ENCODE assay signal across 30 cellular contexts in genomic region chr3:169750665-169751064, GRCh38.
"Had no signal": no experiment of that assay in that cellular context is flagged by ENCODE, and none has a peak within 500 bp of the region (broad histone marks: within the 10 kb centered on the region; RNA-seq: fewer than 3 reads in every experiment).

No MANE protein-coding gene starts in this region.

- H3K27ac Mint-ChIP-seq: activated B cell treated with CpG ODN at 0.5 μM for 24 hours; activated CD8-positive, alpha-beta T cell treated with anti-CD3 and anti-CD28 coated beads for 36 hours; activated naive CD4-positive, alpha-beta T cell treated with anti-CD3 and anti-CD28 coated beads for 36 hours; activated naive CD4-positive, alpha-beta T cell treated with anti-CD3 and anti-CD28 coated beads, Interleukin-2, amount 50 U/mL, for 24 hours; activated naive CD8-positive, alpha-beta T cell treated with anti-CD3 and anti-CD28 coated beads for 36 hours; activated naive CD8-positive, alpha-beta T cell treated with anti-CD3 and anti-CD28 coated beads, Interleukin-2, amount 50 U/mL, for 24 hours; activated T-helper 1 cell treated with anti-CD3 and anti-CD28 coated beads, Interleukin-12 subunit alpha, Interleukin-12 subunit beta, Interleukin-2, Interleukin-4 antibody, amounts not matched to agents 30 ng/mL and 10 ng/mL and 1 ng/mL, durations not matched to agents 14 hours and 24 hours and 36 hours; activated T-helper 2 cell treated with anti-CD3 and anti-CD28 coated beads, Interferon-gamma antibody, Interleukin-2, Interleukin-4, amounts not matched to agents 10 μg/mL and 5 μg/mL and 100 μg/mL, durations not matched to agents 14 hours and 24 hours and 36 hours; endodermal cell; T-helper 17 cell; T-helper 2 cell treated with Interferon-gamma antibody and Interleukin-4, amounts not matched to agents 5 μg/mL and 100 μg/mL, for 36 hours had no signal

- H3K9me3 Mint-ChIP-seq: activated B cell treated with CpG ODN at 0.5 μM for 24 hours; activated CD8-positive, alpha-beta T cell treated with anti-CD3 and anti-CD28 coated beads for 36 hours; activated naive CD4-positive, alpha-beta T cell treated with anti-CD3 and anti-CD28 coated beads for 36 hours; activated naive CD4-positive, alpha-beta T cell treated with anti-CD3 and anti-CD28 coated beads, Interleukin-2, amount 50 U/mL, for 24 hours; activated naive CD8-positive, alpha-beta T cell treated with anti-CD3 and anti-CD28 coated beads for 36 hours; activated naive CD8-positive, alpha-beta T cell treated with anti-CD3 and anti-CD28 coated beads, Interleukin-2, amount 50 U/mL, for 24 hours; activated T-cell treated with anti-CD3 and anti-CD28 coated beads, Interleukin-2, amount 50 U/mL, for 4 hours; activated T-helper 1 cell treated with anti-CD3 and anti-CD28 coated beads, Interleukin-12 subunit alpha, Interleukin-12 subunit beta, Interleukin-2, Interleukin-4 antibody, amounts not matched to agents 30 ng/mL and 10 ng/mL and 1 ng/mL, durations not matched to agents 14 hours and 24 hours and 36 hours; activated T-helper 2 cell treated with anti-CD3 and anti-CD28 coated beads, Interferon-gamma antibody, Interleukin-2, Interleukin-4, amounts not matched to agents 10 μg/mL and 5 μg/mL and 100 μg/mL, durations not matched to agents 14 hours and 24 hours and 36 hours; endodermal cell; T-helper 2 cell treated with Interferon-gamma antibody and Interleukin-4, amounts not matched to agents 5 μg/mL and 100 μg/mL, for 36 hours had no signal

- ATAC-seq: activated CD4-positive, CD25-positive, alpha-beta regulatory T cell treated with anti-CD3 and anti-CD28 coated beads, Interleukin-2, amount 50 U/mL, for 24 hours; activated CD8-positive, alpha-beta T cell treated with anti-CD3 and anti-CD28 coated beads for 36 hours; activated naive CD8-positive, alpha-beta T cell treated with anti-CD3 and anti-CD28 coated beads, Interleukin-2, amount 50 U/mL, for 24 hours; activated T-cell treated with anti-CD3 and anti-CD28 coated beads, Interleukin-2, amount 50 U/mL, for 4 hours; body of pancreas; esophagus mucosa; T-helper 17 cell had no signal

- H3K4me1 Mint-ChIP-seq: endodermal cell, T-helper 17 cell had no signal

- H3K36me3 Mint-ChIP-seq: activated naive CD4-positive, alpha-beta T cell treated with anti-CD3 and anti-CD28 coated beads, Interleukin-2, amount 50 U/mL, for 24 hours; activated naive CD8-positive, alpha-beta T cell treated with anti-CD3 and anti-CD28 coated beads for 36 hours had no signal

- DNase-seq: activated B cell treated with CpG ODN at 0.5 μM for 24 hours; activated CD4-positive, alpha-beta T cell treated with anti-CD3 and anti-CD28 coated beads for 48 hours; activated CD4-positive, alpha-beta T cell treated with anti-CD3 and anti-CD28 coated beads, Interleukin-2, amount 50 U/mL, for 1 hour; activated CD4-positive, alpha-beta T cell treated with anti-CD3 and anti-CD28 coated beads, Interleukin-2, amount 50 U/mL, for 48 hours; activated CD8-positive, alpha-beta memory T cell treated with anti-CD3 and anti-CD28 coated beads for 24 hours; activated CD8-positive, alpha-beta T cell treated with anti-CD3 and anti-CD28 coated beads for 36 hours; activated effector memory CD4-positive, alpha-beta T cell treated with anti-CD3 and anti-CD28 coated beads, Interleukin-2, amount 50 U/mL, for 16 hours; activated naive CD4-positive, alpha-beta T cell treated with anti-CD3 and anti-CD28 coated beads for 36 hours; activated naive CD8-positive, alpha-beta T cell treated with anti-CD3 and anti-CD28 coated beads for 36 hours; activated naive CD8-positive, alpha-beta T cell treated with anti-CD3 and anti-CD28 coated beads, Interleukin-2, amount 50 U/mL, for 24 hours; activated T-cell treated with anti-CD3 and anti-CD28 coated beads, Interleukin-2, amount 50 U/mL, for 4 hours; adrenal gland; amygdala; aorta; body of pancreas; caudate nucleus; cortex of kidney; effector CD8-positive, alpha-beta T cell; endodermal cell; foreskin fibroblast; head of caudate nucleus; T-helper 17 cell; T1000; WERI-Rb-1 had no signal

- H3K4me3 Mint-ChIP-seq: activated B cell treated with CpG ODN at 0.5 μM for 24 hours; activated CD8-positive, alpha-beta T cell treated with anti-CD3 and anti-CD28 coated beads for 36 hours; activated naive CD4-positive, alpha-beta T cell treated with anti-CD3 and anti-CD28 coated beads for 36 hours; activated naive CD4-positive, alpha-beta T cell treated with anti-CD3 and anti-CD28 coated beads, Interleukin-2, amount 50 U/mL, for 24 hours; activated naive CD8-positive, alpha-beta T cell treated with anti-CD3 and anti-CD28 coated beads for 36 hours; activated naive CD8-positive, alpha-beta T cell treated with anti-CD3 and anti-CD28 coated beads, Interleukin-2, amount 50 U/mL, for 24 hours; activated T-cell treated with anti-CD3 and anti-CD28 coated beads, Interleukin-2, amount 50 U/mL, for 4 hours; activated T-helper 1 cell treated with anti-CD3 and anti-CD28 coated beads, Interleukin-12 subunit alpha, Interleukin-12 subunit beta, Interleukin-2, Interleukin-4 antibody, amounts not matched to agents 30 ng/mL and 10 ng/mL and 1 ng/mL, durations not matched to agents 14 hours and 24 hours and 36 hours; endodermal cell; T-helper 17 cell; T-helper 2 cell treated with Interferon-gamma antibody and Interleukin-4, amounts not matched to agents 5 μg/mL and 100 μg/mL, for 36 hours had no signal
